ENCODE assay signal across 20 cellular contexts in the genomic region with DNA sequence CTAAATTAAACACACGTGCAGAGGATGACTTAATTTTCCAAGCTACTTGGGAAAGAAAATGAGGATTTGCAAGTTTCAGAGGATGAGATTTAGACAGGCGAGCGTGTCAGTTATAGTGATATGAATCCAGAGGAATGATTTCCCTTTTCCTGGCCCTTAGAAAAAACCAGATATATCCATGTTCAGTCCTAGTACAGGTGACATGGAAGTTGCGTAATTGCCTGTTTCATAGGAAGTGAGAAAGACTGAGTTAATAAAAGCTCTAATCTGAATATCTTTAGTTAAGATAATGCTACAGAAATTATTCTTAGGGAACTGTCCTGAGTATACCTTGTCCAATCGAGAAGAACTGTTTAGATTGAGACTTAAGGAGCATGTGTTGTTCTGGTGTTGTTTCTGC.
DNase-seq lines count a peak whose midpoint lies in the region; ATAC-seq, FAIRE-seq and TF ChIP-seq lines count a peak whose summit lies in the region.
"Had no signal": no experiment of that assay in that cellular context is flagged by ENCODE, and none has a peak within 500 bp of the region (broad histone marks: within the 10 kb centered on the region; RNA-seq: fewer than 3 reads in every experiment).

No MANE protein-coding gene starts in this region.

- H3K9me3 Mint-ChIP-seq in nephron = peaks cover 4% of the 10 kb centered on the region

- H3K27me3 ChIP-seq in HepG2 (ENCODE audit: control insufficient read depth in 1 of 2, insufficient read depth in 2 of 2, low read length in 2 of 2) (no peaks in the 10 kb centered on the region), right lobe of liver (no peaks in the 10 kb centered on the region), bronchial epithelial cell (ENCODE audit: control insufficient read depth, insufficient read depth, low read length) (no peaks in the 10 kb centered on the region)
- H3K27me3 ChIP-seq: BE2C; BLaER1 treated with 17β-estradiol and CSF1 and Interleukin-3, amounts not matched to agents 10 nM and 100 nM had no signal

- no peaks in the 10 kb centered on the region for H3K79me2 ChIP-seq in HepG2 (ENCODE audit: insufficient read depth, low read length)

- H3K27ac Mint-ChIP-seq in nephron = peak overlapping the region in 2 of 3 experiments; percentile 67 to 72
- H3K27ac Mint-ChIP-seq: CD14-positive monocyte; CD4-positive, alpha-beta T cell; CD8-positive, alpha-beta memory T cell; H9 had no signal

- CTCF ChIA-PET in HepG2 (lab: Yijun Ruan, JAX; ENCODE audit: low intra/inter-chr PET ratio, low total read pairs) = no interaction called here
- CTCF ChIA-PET in RWPE1 (lab: Yijun Ruan, JAX) = no interaction called here

- BruUV-seq in HepG2 (replicated peaks; lab: Mats Ljungman, UMichigan) = no TSS peak

- ATAC-seq in HepG2 (no peak), right lobe of liver (no peak)
- ATAC-seq: A549, HCT116 had no signal

- H4K20me1 ChIP-seq in HepG2 (ENCODE audit: insufficient read depth, low read length) = no peaks in the 10 kb centered on the region
- H4K20me1 ChIP-seq: BLaER1 treated with 17β-estradiol and CSF1 and Interleukin-3, amounts not matched to agents 10 nM and 100 nM had no signal

- 11% methylated on average over 5 of the region's 5 CpGs for WGBS in HepG2 (ENCODE audit: low lambda C conversion rate)
- 41% methylated on average over 5 of the region's 5 CpGs for WGBS in right lobe of liver (ENCODE audit: insufficient coverage, low coverage, low lambda C conversion rate, missing lambda C conversion rate)

- H3K4me2 ChIP-seq in HepG2 (ENCODE audit: low read depth, low read length) = no peak overlapping the region
- H3K4me2 ChIP-seq: A549; BLaER1 treated with 17β-estradiol and CSF1 and Interleukin-3, amounts not matched to agents 10 nM and 100 nM had no signal

- H3K4me1 Mint-ChIP-seq in nephron = peaks cover 18% of the 10 kb centered on the region
- H3K4me1 Mint-ChIP-seq: CD14-positive monocyte; CD8-positive, alpha-beta memory T cell had no signal

- TF ChIP-seq EP300 in HepG2 (IDR thresholded peaks at IDR 0.05; ENCODE audit: low read depth in 2 of 2, low read length in 2 of 2) (no peak), HepG2 (CRISPR knock-in tag; IDR thresholded peaks at IDR 0.05; ENCODE audit: borderline replicate concordance) (no peak)

- no peak overlapping the region for H3K27ac ChIP-seq in HepG2 (ENCODE audit: extremely low read length, insufficient read depth, low read length)
- no peak overlapping the region for H3K27ac ChIP-seq in right lobe of liver
- no peak overlapping the region for H3K27ac ChIP-seq in RWPE1
- H3K27ac ChIP-seq: A549; BLaER1 treated with 17β-estradiol and CSF1 and Interleukin-3, amounts not matched to agents 10 nM and 100 nM had no signal

- DNase-seq in HepG2 (ENCODE audit: low spot score) (no peak), right lobe of liver (no peak), bronchial epithelial cell (ENCODE audit: low read depth) (peak; percentile 6), RWPE1 (ENCODE audit: low spot score) (no peak), activated T-cell treated with anti-CD3 and anti-CD28 coated beads for 4 hours (no peak)
- DNase-seq: 8988T; AML-193; BE2C; CD4-positive, alpha-beta T cell; CD8-positive, alpha-beta memory T cell; DMS53; DMS79 treated with DMSO at 0.1 percent for 48 hours; H9 had no signal

- no peak overlapping the region for H3K9ac ChIP-seq in HepG2 (ENCODE audit: insufficient read depth, low read depth, low read length)
- H3K9ac ChIP-seq: BLaER1 treated with 17β-estradiol and CSF1 and Interleukin-3, amounts not matched to agents 10 nM and 100 nM had no signal

- in situ Hi-C loops in HepG2 (cut with HindIII; ENCODE audit: extremely low pct_ligation_motif_present, low pct_unique_long_range_greater_than_20kb) = no loop called here

- POLR2A ChIA-PET in HepG2 (lab: Yijun Ruan, JAX) = no interaction called here
- POLR2A ChIA-PET in RWPE1 (lab: Yijun Ruan, JAX; ENCODE audit: low non-redundant PET) = no interaction called here

- TF ChIP-seq POLR2A in HepG2 (IDR thresholded peaks at IDR 0.05; ENCODE audit: insufficient read depth in 1 of 2, low read depth in 2 of 2, low read length in 2 of 2) (no peak), right lobe of liver (IDR thresholded peaks at IDR 0.05) (no peak)

- H3K36me3 ChIP-seq in HepG2 (replicated peaks in 1 of 2; ENCODE audit: control insufficient read depth in 1 of 2, insufficient read depth in 2 of 2, low read length in 2 of 2) (no peaks in the 10 kb centered on the region), right lobe of liver (no peaks in the 10 kb centered on the region), bronchial epithelial cell (ENCODE audit: control insufficient read depth, insufficient read depth, low read length) (no peaks in the 10 kb centered on the region)
- H3K36me3 ChIP-seq: BE2C; BLaER1 treated with 17β-estradiol and CSF1 and Interleukin-3, amounts not matched to agents 10 nM and 100 nM had no signal

- H3K27me3 Mint-ChIP-seq in nephron (ENCODE audit: low read depth) = no peaks in the 10 kb centered on the region
- H3K27me3 Mint-ChIP-seq: CD4-positive, alpha-beta T cell; CD8-positive, alpha-beta memory T cell had no signal

- H3K4me1 ChIP-seq in HepG2 (ENCODE audit: insufficient read depth, low read length) (no peaks in the 10 kb centered on the region), right lobe of liver (no peaks in the 10 kb centered on the region)
- H3K4me1 ChIP-seq: A549; BE2C; BLaER1 treated with 17β-estradiol and CSF1 and Interleukin-3, amounts not matched to agents 10 nM and 100 nM had no signal

- TF ChIP-seq CTCF in HepG2 (CRISPR knock-in tag; IDR thresholded peaks at IDR 0.05) (no peak), right lobe of liver (IDR thresholded peaks at IDR 0.05) (no peak), bronchial epithelial cell (IDR thresholded peaks at IDR 0.05; ENCODE audit: insufficient read depth, low read length, severe bottlenecking) (no peak), nephron (IDR thresholded peaks at IDR 0.05; ENCODE audit: unreplicated experiment in 3 of 3) (no peak), RWPE1 (conservative IDR thresholded peaks at IDR 0.05; ENCODE audit: low read depth) (no peak)

- intact Hi-C loops in HepG2 (cut with micrococcal nuclease; ENCODE audit: unreplicated experiment) = no loop called here
- intact Hi-C loops in right lobe of liver (cut with DNase I) = no loop called here

- no peak overlapping the region for H2AFZ ChIP-seq in HepG2 (ENCODE audit: low read length)

- H3K4me3 ChIP-seq in HepG2 (replicated peaks in 1 of 3; ENCODE audit: insufficient read depth in 1 of 3, low read depth in 2 of 3, low read length in 3 of 3) (no peak overlapping the region), right lobe of liver (no peak overlapping the region), bronchial epithelial cell (ENCODE audit: low read depth, low read length) (no peak overlapping the region)
- H3K4me3 ChIP-seq: A549; BLaER1 treated with 17β-estradiol and CSF1 and Interleukin-3, amounts not matched to agents 10 nM and 100 nM had no signal

- FAIRE-seq in HepG2 (lab: Jason Lieb, UNC) (no peak), bronchial epithelial cell (lab: Jason Lieb, UNC) (no peak)
- FAIRE-seq: A549, G401.6, GM12892 had no signal

- H3K9me3 ChIP-seq in HepG2 (ENCODE audit: low read length) = peaks cover 85% of the 10 kb centered on the region
- no peaks in the 10 kb centered on the region for H3K9me3 ChIP-seq in right lobe of liver
- H3K9me3 ChIP-seq: A549, BE2C had no signal

- no peak for TF ChIP-seq RAD21 in HepG2 (CRISPR knock-in tag; IDR thresholded peaks at IDR 0.05)

- no peak overlapping the region for H3K4me3 Mint-ChIP-seq in nephron
- H3K4me3 Mint-ChIP-seq: CD14-positive monocyte; CD4-positive, alpha-beta T cell; CD8-positive, alpha-beta memory T cell; H9 had no signal

- no peaks in the 10 kb centered on the region for H3K36me3 Mint-ChIP-seq in nephron (ENCODE audit: low read depth)
- H3K36me3 Mint-ChIP-seq: CD14-positive monocyte; CD8-positive, alpha-beta memory T cell had no signal

TF ChIP-seq in HepG2, 621 proteins besides CTCF, POLR2A, EP300 and RAD21:
- peak; percentile 35; the same call in 1 of the 2 replicates for TF ChIP-seq CEBPB (IDR thresholded peaks at IDR 0.05; ENCODE audit: borderline replicate concordance, low read depth, low read length)
- TF ChIP-seq, protein P1, sequence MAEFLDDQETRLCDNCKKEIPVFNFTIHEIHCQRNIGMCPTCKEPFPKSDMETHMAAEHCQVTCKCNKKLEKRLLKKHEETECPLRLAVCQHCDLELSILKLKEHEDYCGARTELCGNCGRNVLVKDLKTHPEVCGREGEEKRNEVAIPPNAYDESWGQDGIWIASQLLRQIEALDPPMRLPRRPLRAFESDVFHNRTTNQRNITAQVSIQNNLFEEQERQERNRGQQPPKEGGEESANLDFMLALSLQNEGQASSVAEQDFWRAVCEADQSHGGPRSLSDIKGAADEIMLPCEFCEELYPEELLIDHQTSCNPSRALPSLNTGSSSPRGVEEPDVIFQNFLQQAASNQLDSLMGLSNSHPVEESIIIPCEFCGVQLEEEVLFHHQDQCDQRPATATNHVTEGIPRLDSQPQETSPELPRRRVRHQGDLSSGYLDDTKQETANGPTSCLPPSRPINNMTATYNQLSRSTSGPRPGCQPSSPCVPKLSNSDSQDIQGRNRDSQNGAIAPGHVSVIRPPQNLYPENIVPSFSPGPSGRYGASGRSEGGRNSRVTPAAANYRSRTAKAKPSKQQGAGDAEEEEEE (CRISPR knock-in tag; IDR thresholded peaks at IDR 0.05; ENCODE audit: borderline replicate concordance) = no peak
